8 cellular contexts compared by ENCODE assay signal in genomic region chr6:158131926-158132325, GRCh38. TPM values are rescaled to one million over a fixed set of nuclear protein-coding genes. Genes with fewer than 3 reads are reported as not detected.
DNase-seq lines count a peak whose midpoint lies in the region; ATAC-seq and TF ChIP-seq lines count a peak whose summit lies in the region.

No MANE protein-coding gene starts in this region.

- H3K27ac ChIP-seq in neuronal stem cell (replicated peaks; ENCODE audit: low read length), result no peak overlapping the region

- H3K9ac ChIP-seq in neuronal stem cell (ENCODE audit: low read depth, low read length, poor library complexity), result no peak overlapping the region

- H3K4ac ChIP-seq in neuronal stem cell (ENCODE audit: low read length), result no peak overlapping the region

- ATAC-seq in activated CD8-positive, alpha-beta memory T cell treated with anti-CD3 and anti-CD28 coated beads, Interleukin-2, amount 10 ng/mL, durations not matched to agents 7 days and 5 days, result peak; percentile 68
- no peak for ATAC-seq in activated B cell treated with CpG ODN at 0.5 μM for 24 hours (ENCODE audit: low read depth)

- no peak overlapping the region for H3K4me2 ChIP-seq in neuronal stem cell (ENCODE audit: insufficient read depth, low read length, poor library complexity, severe bottlenecking)

- TF ChIP-seq CTCF in NB4 (IDR thresholded peaks at IDR 0.05; ENCODE audit: low read depth, low read length), result peak; percentile 66
- peak; percentile 21 for TF ChIP-seq CTCF in activated B cell treated with CpG ODN at 0.5 μM for 24 hours (IDR thresholded peaks at IDR 0.05)
- peak; percentile 64 for TF ChIP-seq CTCF in neural crest cell (conservative IDR thresholded peaks at IDR 0.05)

- no peak overlapping the region for H2BK12ac ChIP-seq in neuronal stem cell (ENCODE audit: low read length)

- H4K8ac ChIP-seq in neuronal stem cell (ENCODE audit: low read depth, low read length), result no peak overlapping the region

- no peaks in the 10 kb centered on the region for H3K4me1 ChIP-seq in neuronal stem cell (ENCODE audit: control insufficient read depth in 2 of 2, insufficient read depth in 1 of 2, low read depth in 1 of 2, low read length in 2 of 2)

- no peak overlapping the region for H3K4me3 Mint-ChIP-seq in activated CD8-positive, alpha-beta memory T cell treated with anti-CD3 and anti-CD28 coated beads, Interleukin-2, amount 10 ng/mL, durations not matched to agents 7 days and 5 days
- H3K4me3 Mint-ChIP-seq in activated B cell treated with CpG ODN at 0.5 μM for 24 hours (no peak overlapping the region), neural crest cell (no peak overlapping the region)

- H3K27me3 ChIP-seq in neuronal stem cell (ENCODE audit: control insufficient read depth in 3 of 3, insufficient read depth in 3 of 3, low read depth in 1 of 3, low read length in 3 of 3), result no peaks in the 10 kb centered on the region

- no peaks in the 10 kb centered on the region for H3K9me3 ChIP-seq in neuronal stem cell (replicated peaks in 1 of 2; ENCODE audit: control insufficient read depth in 2 of 2, insufficient read depth in 1 of 2, low read depth in 1 of 2, low read length in 2 of 2)

- H2BK120ac ChIP-seq in neuronal stem cell (ENCODE audit: low read depth, low read length), result no peak overlapping the region

- TF ChIP-seq POLR2A in NB4 (IDR thresholded peaks at IDR 0.05; ENCODE audit: extremely low read depth, insufficient read length), result no peak

- WGBS in neuronal stem cell (ENCODE audit: extremely low coverage in 2 of 2, insufficient read length in 2 of 2, insufficient replicate concordance in 1 of 2), 2 donors, result no CpG with 5 or more reads among the region's 1 CpG

- CTCF ChIA-PET in activated CD8-positive, alpha-beta memory T cell treated with anti-CD3 and anti-CD28 coated beads, Interleukin-2, amount 10 ng/mL, durations not matched to agents 7 days and 5 days (lab: Charles Lee), result interaction anchor here (0.9 to 3.8 kb wide), 6 partner anchors 9 to 372 kb away, joined by 3 to 18 read pairs (median 4); no protein-coding TSS in a partner anchor
- CTCF ChIA-PET in activated B cell treated with CpG ODN at 0.5 μM for 24 hours (lab: Charles Lee), result interaction anchor here (0.5 kb wide), 1 partner anchor 148 kb away, joined by 3 read pairs; no protein-coding TSS in a partner anchor

- H3K4me3 ChIP-seq in NB4 (ENCODE audit: low read depth, low read length), result no peak overlapping the region
- H3K4me3 ChIP-seq in neuronal stem cell (ENCODE audit: low read length in 2 of 2), result no peak overlapping the region

- H3K36me3 Mint-ChIP-seq in activated CD8-positive, alpha-beta memory T cell treated with anti-CD3 and anti-CD28 coated beads, Interleukin-2, amount 10 ng/mL, durations not matched to agents 7 days and 5 days, result peaks cover 1% of the 10 kb centered on the region
- H3K36me3 Mint-ChIP-seq in activated B cell treated with CpG ODN at 0.5 μM for 24 hours (ENCODE audit: low read depth) (no peaks in the 10 kb centered on the region), neural crest cell (ENCODE audit: low read depth) (peaks cover 5% of the 10 kb centered on the region)

- intact Hi-C loops in activated B cell treated with CpG ODN at 0.5 μM for 24 hours (cut with micrococcal nuclease), result no loop called here

- peaks cover 2% of the 10 kb centered on the region for H3K79me1 ChIP-seq in neuronal stem cell (ENCODE audit: low read depth, low read length)

- POLR2A ChIA-PET in activated B cell treated with CpG ODN at 0.5 μM for 24 hours (lab: Charles Lee), result no interaction called here

- H3K23ac ChIP-seq in neuronal stem cell (ENCODE audit: low read depth, low read length, poor library complexity), result no peak overlapping the region

- H3K14ac ChIP-seq in neuronal stem cell (ENCODE audit: low read length), result no peak overlapping the region

- H3K18ac ChIP-seq in neuronal stem cell (ENCODE audit: low read length), result no peak overlapping the region

- H3K9me3 Mint-ChIP-seq in activated CD8-positive, alpha-beta memory T cell treated with anti-CD3 and anti-CD28 coated beads, Interleukin-2, amount 10 ng/mL, durations not matched to agents 7 days and 5 days (ENCODE audit: low read depth), result no peaks in the 10 kb centered on the region
- no peaks in the 10 kb centered on the region for H3K9me3 Mint-ChIP-seq in activated B cell treated with CpG ODN at 0.5 μM for 24 hours
- no peaks in the 10 kb centered on the region for H3K9me3 Mint-ChIP-seq in neural crest cell

- peaks cover 2 to 8% of the 10 kb centered on the region in 2 donors for H3K36me3 ChIP-seq in neuronal stem cell (replicated peaks in 1 of 2; ENCODE audit: control insufficient read depth in 2 of 2, insufficient read depth in 2 of 2, low read length in 2 of 2)

- no peak overlapping the region for H2BK15ac ChIP-seq in neuronal stem cell (ENCODE audit: low read length)

- H2AFZ ChIP-seq in neuronal stem cell (ENCODE audit: low read length), result no peak overlapping the region

- H3K4me1 Mint-ChIP-seq in activated CD8-positive, alpha-beta memory T cell treated with anti-CD3 and anti-CD28 coated beads, Interleukin-2, amount 10 ng/mL, durations not matched to agents 7 days and 5 days, result no peaks in the 10 kb centered on the region
- H3K4me1 Mint-ChIP-seq in activated B cell treated with CpG ODN at 0.5 μM for 24 hours (no peaks in the 10 kb centered on the region), neural crest cell (no peaks in the 10 kb centered on the region)

- H2AK5ac ChIP-seq in neuronal stem cell (ENCODE audit: low read depth, low read length), result no peak overlapping the region

- H3K27ac Mint-ChIP-seq in activated CD8-positive, alpha-beta memory T cell treated with anti-CD3 and anti-CD28 coated beads, Interleukin-2, amount 10 ng/mL, durations not matched to agents 7 days and 5 days, result no peak overlapping the region
- H3K27ac Mint-ChIP-seq in activated B cell treated with CpG ODN at 0.5 μM for 24 hours, result no peak overlapping the region
- H3K27ac Mint-ChIP-seq in neural crest cell (ENCODE audit: unreplicated experiment), result no peak overlapping the region

- H3K27me3 Mint-ChIP-seq in activated CD8-positive, alpha-beta memory T cell treated with anti-CD3 and anti-CD28 coated beads, Interleukin-2, amount 10 ng/mL, durations not matched to agents 7 days and 5 days, result no peaks in the 10 kb centered on the region
- H3K27me3 Mint-ChIP-seq in activated B cell treated with CpG ODN at 0.5 μM for 24 hours (no peaks in the 10 kb centered on the region), neural crest cell (ENCODE audit: low read depth) (no peaks in the 10 kb centered on the region)

- no peak overlapping the region for H4K91ac ChIP-seq in neuronal stem cell (ENCODE audit: low read depth, low read length, poor library complexity)

- no peak overlapping the region for H2BK5ac ChIP-seq in neuronal stem cell (ENCODE audit: low read length)

- DNase-seq in activated CD8-positive, alpha-beta memory T cell treated with anti-CD3 and anti-CD28 coated beads, Interleukin-2, amount 10 ng/mL, durations not matched to agents 7 days and 5 days, result peak; percentile 45
- no peak for DNase-seq in activated CD8-positive, alpha-beta memory T cell treated with anti-CD3 and anti-CD28 coated beads, Interleukin-2, amount 50 U/mL, for 48 hours
- DNase-seq in NB4 (ENCODE audit: low read depth), result peak; percentile 72
- no peak for DNase-seq in activated B cell treated with CpG ODN at 0.5 μM for 24 hours
- no peak for DNase-seq in neural crest cell (ENCODE audit: low read depth, low spot score)
- no peak for DNase-seq in NCI-H345 treated with DMSO at 0.1 percent for 48 hours (lab: John Stamatoyannopoulos, UW; ENCODE audit: unreplicated experiment)
- no peak for DNase-seq in ureter (ENCODE audit: low spot score)
- DNase-seq in neuronal stem cell (ENCODE audit: low spot score), result no peak

RNA-seq across cellular contexts. Expression of gene SERAC1, which starts 36.1 kb away (rescaled TPM):
- 1 to 10 TPM; 5.1 to 6.3 TPM for total RNA-seq in activated CD8-positive, alpha-beta memory T cell treated with anti-CD3 and anti-CD28 coated beads, Interleukin-2, amount 10 ng/mL, durations not matched to agents 7 days and 5 days
- total RNA-seq in activated B cell treated with CpG ODN at 0.5 μM for 24 hours, result 3.0 TPM in 2 replicates
- 11.3 and 12.2 TPM in 2 replicates for total RNA-seq in neural crest cell
- total RNA-seq in ureter, result 6.0 TPM
- 8.5 TPM for polyA plus RNA-seq in neuronal stem cell (2013, experiment 1 of 2)
- 8.5 TPM for polyA plus RNA-seq in neuronal stem cell (2013, experiment 2 of 2)

RNA-seq across cellular contexts. Expression of gene GTF2H5, which starts 36.2 kb away (rescaled TPM):
- 10 to 100 TPM; 18.5 to 19.0 TPM for total RNA-seq in activated CD8-positive, alpha-beta memory T cell treated with anti-CD3 and anti-CD28 coated beads, Interleukin-2, amount 10 ng/mL, durations not matched to agents 7 days and 5 days
- total RNA-seq in activated B cell treated with CpG ODN at 0.5 μM for 24 hours, result 16.6 and 16.7 TPM in 2 replicates
- 21.1 and 23.8 TPM in 2 replicates for total RNA-seq in neural crest cell
- 26.9 TPM for total RNA-seq in ureter
- polyA plus RNA-seq in neuronal stem cell (2013, experiment 1 of 2), result 48.7 TPM
- 50.5 TPM for polyA plus RNA-seq in neuronal stem cell (2013, experiment 2 of 2)

Comparison
In these comparisons a context has a peak if more than half of its experiments do, and no peak if none do; other contexts are left out.
1. DNase-seq: peak in activated CD8-positive, alpha-beta memory T cell treated with anti-CD3 and anti-CD28 coated beads, Interleukin-2, amount 10 ng/mL, durations not matched to agents 7 days and 5 days (single experiment) and NB4 (single experiment); none in activated CD8-positive, alpha-beta memory T cell treated with anti-CD3 and anti-CD28 coated beads, Interleukin-2, amount 50 U/mL, for 48 hours (single experiment), activated B cell treated with CpG ODN at 0.5 μM for 24 hours (single experiment), neural crest cell (single experiment), NCI-H345 treated with DMSO at 0.1 percent for 48 hours (single experiment), ureter (single experiment) and neuronal stem cell (single experiment).
2. Peak in every context shown above with its lines, with median percentiles within 50 percentile points of each other: CTCF ChIP-seq.